9 cellular contexts compared by ENCODE assay signal in genomic region chr11:64745219-64745522, GRCh38. TPM values are rescaled to one million over a fixed set of nuclear protein-coding genes. Genes with fewer than 3 reads are reported as not detected.
A peak's percentile ranks its signal among the peaks of the same experiment; 100 is the strongest.
DNase-seq lines count a peak whose midpoint lies in the region; ATAC-seq and TF ChIP-seq lines count a peak whose summit lies in the region.
"Had no signal": no experiment of that assay in that cellular context is flagged by ENCODE, and none has a peak within 500 bp of the region (broad histone marks: within the 10 kb centered on the region; RNA-seq: fewer than 3 reads in every experiment).

No MANE protein-coding gene starts in this region.

- no peaks in the 10 kb centered on the region for H3K27me3 ChIP-seq in DOHH2 (ENCODE audit: control insufficient read depth, low read length)
- peaks cover 26% of the 10 kb centered on the region for H3K27me3 ChIP-seq in cardiac muscle cell

- peaks cover 18% of the 10 kb centered on the region for H3K36me3 ChIP-seq in DOHH2 (ENCODE audit: control insufficient read depth, low read length)
- peaks cover under 1% of the 10 kb centered on the region for H3K36me3 ChIP-seq in cardiac muscle cell

- TF ChIP-seq CTCF in DOHH2 (IDR thresholded peaks at IDR 0.05; ENCODE audit: low read depth, low read length, poor library complexity, severe bottlenecking): no peak
- TF ChIP-seq CTCF in cardiac muscle cell (IDR thresholded peaks at IDR 0.05; ENCODE audit: low read depth, low read length): no peak
- TF ChIP-seq CTCF in retinal pigment epithelial cell (conservative IDR thresholded peaks at IDR 0.05; ENCODE audit: low read depth, low read length): no peak

- H3K79me2 ChIP-seq in DOHH2 (ENCODE audit: control insufficient read depth, low read length): peaks cover 15% of the 10 kb centered on the region

- DNase-seq in NOMO-1 (lab: John Stamatoyannopoulos, UW; ENCODE audit: unreplicated experiment in 2 of 2) (peak; percentile 66 to 68), cardiac muscle cell (ENCODE audit: low read depth in 1 of 2, low spot score in 1 of 2) (peak in 1 of 2 donors; percentile 44), retinal pigment epithelial cell (ENCODE audit: low read depth) (no peak), NCI-H524 treated with DMSO at 0.1 percent for 48 hours (lab: John Stamatoyannopoulos, UW) (no peak)
- DNase-seq in activated T-helper 1 cell treated with anti-CD3 and anti-CD28 coated beads, Interleukin-2, amount 50 U/mL, for 16 hours (ENCODE audit: low read depth in 1 of 2, low spot score in 1 of 2): peak; percentile 62 to 82

- peaks cover 44% of the 10 kb centered on the region for H3K4me1 ChIP-seq in DOHH2 (ENCODE audit: control insufficient read depth, low read length)
- peaks cover 5% of the 10 kb centered on the region for H3K4me1 ChIP-seq in cardiac muscle cell (ENCODE audit: low read depth)

- peak overlapping the region; percentile 93 for H3K27ac ChIP-seq in DOHH2 (ENCODE audit: low read depth, low read length)
- peak overlapping the region; percentile 61 for H3K27ac ChIP-seq in cardiac muscle cell

- H3K9me2 ChIP-seq in DOHH2 (replicated peaks; ENCODE audit: control insufficient read depth, low read length): no peaks in the 10 kb centered on the region

- H3K9me3 ChIP-seq in DOHH2 (ENCODE audit: control insufficient read depth, insufficient read depth, low read length) (no peaks in the 10 kb centered on the region), cardiac muscle cell (ENCODE audit: low read depth) (no peaks in the 10 kb centered on the region)

- ATAC-seq in GM21390 (IDR thresholded peaks at IDR 0.05; ENCODE audit: unreplicated experiment) (no peak), HG02870 (IDR thresholded peaks at IDR 0.05; ENCODE audit: unreplicated experiment) (no peak)

- peaks cover 6% of the 10 kb centered on the region; the same call in 1 of the 2 replicates for H4K20me1 ChIP-seq in DOHH2 (ENCODE audit: control insufficient read depth, insufficient read depth, low read depth, low read length)

- H3K4me3 ChIP-seq in DOHH2 (ENCODE audit: low read length): peak overlapping the region; percentile 77
- peak overlapping the region; percentile 47 for H3K4me3 ChIP-seq in cardiac muscle cell
- H3K4me3 ChIP-seq in retinal pigment epithelial cell (ENCODE audit: low read length): peak overlapping the region; percentile 46

- H3K4me2 ChIP-seq in DOHH2 (ENCODE audit: low read length): peak overlapping the region; percentile 93

- H3F3A ChIP-seq in DOHH2 (ENCODE audit: control insufficient read depth, insufficient read depth): peaks cover 9% of the 10 kb centered on the region

RNA-seq across cellular contexts. Expression of gene RASGRP2, which starts 1.2 kb away (rescaled TPM):
- 29.5 and 60.8 TPM in 2 replicates for total RNA-seq in cardiac muscle cell
- 60.8 and 64.0 TPM in 2 replicates for polyA plus RNA-seq in cardiac muscle cell

RNA-seq across cellular contexts. Expression of gene PYGM, which starts 14.6 kb away (rescaled TPM):
- 246 and 281 TPM in 2 replicates for total RNA-seq in cardiac muscle cell
- 244 and 260 TPM in 2 replicates for polyA plus RNA-seq in cardiac muscle cell

RNA-seq across cellular contexts. Expression of gene NRXN2, which starts 22.2 kb away (rescaled TPM):
- 1.2 and 1.4 TPM in 2 replicates for total RNA-seq in cardiac muscle cell
- polyA plus RNA-seq in cardiac muscle cell: 0.65 and 1.3 TPM in 2 replicates
- total RNA-seq: pulmonary artery endothelial cell had no signal

RNA-seq across cellular contexts. Expression of gene SF1, which starts 33.2 kb away (rescaled TPM):
- total RNA-seq in cardiac muscle cell: 168 and 360 TPM in 2 replicates
- 143 and 233 TPM in 2 replicates for polyA plus RNA-seq in cardiac muscle cell

RNA-seq across cellular contexts. Expression of gene MAP4K2, which starts 57.8 kb away (rescaled TPM):
- total RNA-seq in cardiac muscle cell: 24.3 and 35.9 TPM in 2 replicates
- 16.1 and 31.1 TPM in 2 replicates for polyA plus RNA-seq in cardiac muscle cell

Comparison
In these comparisons a context has a peak if more than half of its experiments do, and no peak if none do; other contexts are left out.
1. DNase-seq: peak in NOMO-1 (2 of 2) and activated T-helper 1 cell treated with anti-CD3 and anti-CD28 coated beads, Interleukin-2, amount 50 U/mL, for 16 hours (2 of 2); none in retinal pigment epithelial cell (single experiment) and NCI-H524 treated with DMSO at 0.1 percent for 48 hours (single experiment).
2. Peak in every context shown above with its lines, with median percentiles within 50 percentile points of each other: H3K4me3 ChIP-seq.